8 cellular contexts compared by ENCODE assay signal in genomic region chr16:68311316-68311620, GRCh38. TPM values are rescaled to one million over a fixed set of nuclear protein-coding genes. Genes with fewer than 3 reads are reported as not detected.
A peak's percentile ranks its signal among the peaks of the same experiment; 100 is the strongest.
DNase-seq lines count a peak whose midpoint lies in the region; ATAC-seq and TF ChIP-seq lines count a peak whose summit lies in the region.

No MANE protein-coding gene starts in this region.

- H3K9me3 ChIP-seq in iPS-20b (ENCODE audit: insufficient read depth, low read depth, low read length): no peaks in the 10 kb centered on the region

- H3K4me3 Mint-ChIP-seq in activated CD8-positive, alpha-beta T cell treated with anti-CD3 and anti-CD28 coated beads for 36 hours: peak overlapping the region; percentile 83

- POLR2A ChIA-PET in BJ (lab: Charles Lee): interaction anchor here (0.6 to 1.0 kb wide), 3 partner anchors 47 to 190 kb away, joined by 3 to 10 read pairs (median 4); partner anchors contain the start of gene SLC7A6
- POLR2A ChIA-PET in activated CD8-positive, alpha-beta T cell treated with anti-CD3 and anti-CD28 coated beads for 36 hours (lab: Charles Lee): interaction anchor here (0.6 to 4.8 kb wide), 22 partner anchors 9 to 219 kb away, joined by 3 to 30 read pairs (median 6); partner anchors contain the start of genes PLA2G15 and SLC7A6

- H3K27ac ChIP-seq in HL-60 (replicated peaks) (peak overlapping the region; percentile 88), iPS-20b (ENCODE audit: low read length) (peak overlapping the region; percentile 67)

- peak overlapping the region; percentile 97 for H3K9ac ChIP-seq in iPS-20b (ENCODE audit: low read depth, low read length)

- DNase-seq in BJ (ENCODE audit: low read depth) (no peak), HL-60 (ENCODE audit: low read depth in 1 of 2, low spot score in 1 of 2) (peak in 1 of 2 experiments; percentile 74)
- peak; percentile 69 for DNase-seq in activated CD8-positive, alpha-beta T cell treated with anti-CD3 and anti-CD28 coated beads for 36 hours
- DNase-seq in stimulated activated naive CD8-positive, alpha-beta T cell treated with anti-CD3 and anti-CD28 coated beads, Interleukin-15, Interleukin-2, amounts not matched to agents 100 U/mL and 50 U/mL, for 24 hours: peak; percentile 66

- CTCF ChIA-PET in BJ (lab: Yijun Ruan, JAX): interaction anchor here (0.7 to 2.4 kb wide), 11 partner anchors 9 to 53 kb away, joined by 3 to 22 read pairs (median 4); partner anchors contain the start of gene SLC7A6
- CTCF ChIA-PET in activated CD8-positive, alpha-beta T cell treated with anti-CD3 and anti-CD28 coated beads for 36 hours (lab: Charles Lee): interaction anchor here (0.6 to 4.4 kb wide), 10 partner anchors 10 to 81 kb away, joined by 3 to 60 read pairs (median 5); partner anchors contain the start of gene SLC7A6

- peaks cover 37% of the 10 kb centered on the region for H3K36me3 Mint-ChIP-seq in activated CD8-positive, alpha-beta T cell treated with anti-CD3 and anti-CD28 coated beads for 36 hours (ENCODE audit: low read depth)

- no peak for ATAC-seq in activated CD8-positive, alpha-beta T cell treated with anti-CD3 and anti-CD28 coated beads for 36 hours
- no peak for ATAC-seq in stimulated activated naive CD8-positive, alpha-beta T cell treated with anti-CD3 and anti-CD28 coated beads, Interleukin-15, Interleukin-2, amounts not matched to agents 100 U/mL and 50 U/mL, for 24 hours
- ATAC-seq in GM18870 (IDR thresholded peaks at IDR 0.05; ENCODE audit: unreplicated experiment): no peak
- ATAC-seq in GM21825 (IDR thresholded peaks at IDR 0.05; ENCODE audit: unreplicated experiment): no peak
- ATAC-seq in GM21737 (IDR thresholded peaks at IDR 0.05; ENCODE audit: unreplicated experiment): no peak

- TF ChIP-seq CTCF in BJ (IDR thresholded peaks at IDR 0.05; ENCODE audit: insufficient read depth, low read depth, low read length): no peak
- no peak for TF ChIP-seq CTCF in HL-60 (IDR thresholded peaks at IDR 0.05; ENCODE audit: insufficient read depth, low read length)
- TF ChIP-seq CTCF in activated CD8-positive, alpha-beta T cell treated with anti-CD3 and anti-CD28 coated beads for 36 hours (IDR thresholded peaks at IDR 0.05): no peak

- peaks cover 5% of the 10 kb centered on the region for H3K36me3 ChIP-seq in BJ (ENCODE audit: control insufficient read depth, insufficient read depth, low read length)
- peaks cover 54% of the 10 kb centered on the region for H3K36me3 ChIP-seq in iPS-20b (ENCODE audit: insufficient read depth, low read depth, low read length)

- H3K27me3 ChIP-seq in BJ (ENCODE audit: control insufficient read depth, insufficient read depth, low read length) (no peaks in the 10 kb centered on the region), HL-60 (ENCODE audit: insufficient read depth, poor library complexity, severe bottlenecking) (no peaks in the 10 kb centered on the region), iPS-20b (ENCODE audit: insufficient read depth, low read length) (no peaks in the 10 kb centered on the region)

- no peaks in the 10 kb centered on the region for H3K27me3 Mint-ChIP-seq in activated CD8-positive, alpha-beta T cell treated with anti-CD3 and anti-CD28 coated beads for 36 hours

- no peaks in the 10 kb centered on the region for H3K9me3 Mint-ChIP-seq in activated CD8-positive, alpha-beta T cell treated with anti-CD3 and anti-CD28 coated beads for 36 hours

- H3K4me1 ChIP-seq in iPS-20b (ENCODE audit: insufficient read depth, low read length): peaks cover 6% of the 10 kb centered on the region

- H3K4me1 Mint-ChIP-seq in activated CD8-positive, alpha-beta T cell treated with anti-CD3 and anti-CD28 coated beads for 36 hours (ENCODE audit: low read depth): peaks cover 46% of the 10 kb centered on the region

- H3K4me3 ChIP-seq in BJ (ENCODE audit: low read depth, low read length) (peak overlapping the region; percentile 98), HL-60 (replicated peaks; ENCODE audit: insufficient read depth, low read length) (peak overlapping the region; percentile 96), iPS-20b (ENCODE audit: low read length) (peak overlapping the region; percentile 99)

- H3K27ac Mint-ChIP-seq in activated CD8-positive, alpha-beta T cell treated with anti-CD3 and anti-CD28 coated beads for 36 hours: peak overlapping the region; percentile 89

- intact Hi-C loops in activated CD8-positive, alpha-beta T cell treated with anti-CD3 and anti-CD28 coated beads for 36 hours (cut with micrococcal nuclease): loop anchor here (2.0 to 5.0 kb wide), 2 partner anchors 24 to 44 kb away; no protein-coding TSS in a partner anchor

RNA-seq across cellular contexts. Expression of gene PRMT7, which starts 0.4 kb away (rescaled TPM):
- 24.0 and 40.0 TPM in 2 replicates for polyA plus RNA-seq in BJ (2011; rRNA removed)
- polyA minus RNA-seq in BJ (2011; rRNA and poly(A)+ RNA removed): 21.3 and 41.6 TPM in 2 replicates
- 10 to 100 TPM; 67.4 to 78.4 TPM for total RNA-seq in activated CD8-positive, alpha-beta T cell treated with anti-CD3 and anti-CD28 coated beads for 36 hours

RNA-seq across cellular contexts. Expression of gene SLC7A6OS, which starts 0.5 kb away (rescaled TPM):
- polyA plus RNA-seq in BJ (2011; rRNA removed): 5.3 and 6.9 TPM in 2 replicates
- polyA minus RNA-seq in BJ (2011; rRNA and poly(A)+ RNA removed): 3.6 and 3.7 TPM in 2 replicates
- 10 to 100 TPM; 20.2 to 23.1 TPM for total RNA-seq in activated CD8-positive, alpha-beta T cell treated with anti-CD3 and anti-CD28 coated beads for 36 hours

RNA-seq across cellular contexts. Expression of gene SLC7A6, which starts 46.9 kb away (rescaled TPM):
- 45.7 and 51.2 TPM in 2 replicates for polyA plus RNA-seq in BJ (2011; rRNA removed)
- polyA minus RNA-seq in BJ (2011; rRNA and poly(A)+ RNA removed): 50.0 and 83.9 TPM in 2 replicates
- total RNA-seq in activated CD8-positive, alpha-beta T cell treated with anti-CD3 and anti-CD28 coated beads for 36 hours: 10 to 100 TPM; 73.8 to 76.9 TPM
